ENCODE assay signal across 9 cellular contexts in the genomic region with DNA sequence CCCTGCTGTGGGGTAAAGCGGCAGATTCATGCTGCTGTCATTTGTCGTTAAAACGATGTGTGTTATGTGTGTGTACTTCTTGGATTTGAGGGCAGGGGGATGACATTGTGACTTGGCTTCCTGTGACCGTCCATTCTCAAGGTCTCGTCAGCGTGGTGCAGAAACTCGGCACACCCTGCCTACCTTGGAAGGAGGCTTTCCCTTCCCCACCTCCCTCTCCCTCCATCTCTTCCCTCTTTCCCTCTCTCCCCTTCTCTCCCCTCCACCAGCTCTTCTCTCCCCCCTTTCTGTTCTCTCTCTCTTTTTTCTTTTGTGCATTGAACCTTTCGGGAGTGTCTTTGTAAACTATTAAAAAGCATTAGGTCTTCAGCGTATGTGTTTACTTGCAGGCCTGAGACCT. TPM values are rescaled to one million over a fixed set of nuclear protein-coding genes. Genes with fewer than 3 reads are reported as not detected.
DNase-seq lines count a peak whose midpoint lies in the region; ATAC-seq and TF ChIP-seq lines count a peak whose summit lies in the region.
"Not testable (repeated sequence)": the region's sequence is repeated elsewhere in the genome, so short reads cannot be mapped to it uniquely, and the experiment has no call there.
"Had no signal": no experiment of that assay in that cellular context is flagged by ENCODE, and none has a peak within 500 bp of the region (broad histone marks: within the 10 kb centered on the region; RNA-seq: fewer than 3 reads in every experiment).

No MANE protein-coding gene starts in this region.

- CTCF ChIA-PET in activated CD8-positive, alpha-beta T cell treated with anti-CD3 and anti-CD28 coated beads, Interleukin-2, amount 10 ng/mL, durations not matched to agents 7 days and 5 days (lab: Charles Lee); MCF 10A (lab: Yijun Ruan, JAX): not testable (repeated sequence)

- not testable (repeated sequence) for H3K79me2 ChIP-seq in OCI-LY3 (ENCODE audit: low read length); mesendoderm (ENCODE audit: control insufficient read depth, insufficient read depth, low read length)

- not testable (repeated sequence) for H3K4me1 Mint-ChIP-seq in activated CD8-positive, alpha-beta T cell treated with anti-CD3 and anti-CD28 coated beads, Interleukin-2, amount 10 ng/mL, durations not matched to agents 7 days and 5 days (ENCODE audit: low read depth); MCF 10A (ENCODE audit: insufficient read depth, unreplicated experiment)

- H2BK15ac ChIP-seq in mesendoderm (replicated peaks; ENCODE audit: low read depth): not testable (repeated sequence)

- H4K8ac ChIP-seq in mesendoderm (ENCODE audit: low read depth, low read length): not testable (repeated sequence)

- ATAC-seq in activated CD8-positive, alpha-beta T cell treated with anti-CD3 and anti-CD28 coated beads, Interleukin-2, amount 10 ng/mL, durations not matched to agents 7 days and 5 days: not testable (repeated sequence)

- H4K20me1 ChIP-seq in OCI-LY3 (ENCODE audit: insufficient read depth, low read length): not testable (repeated sequence)

- not testable (repeated sequence) for H4K5ac ChIP-seq in mesendoderm (ENCODE audit: low read length)

- not testable (repeated sequence) for H3K18ac ChIP-seq in mesendoderm (ENCODE audit: low read length)

- not testable (repeated sequence) for H3K27ac ChIP-seq in OCI-LY3 (ENCODE audit: low read length); mesendoderm (ENCODE audit: low read depth, low read length); vagina
- peak overlapping the region; percentile 14 to 58 (median 46) for H3K27ac ChIP-seq in sigmoid colon

- intact Hi-C loops in MCF 10A (cut with micrococcal nuclease); sigmoid colon (cut with DNase I); vagina (cut with DNase I): not testable (repeated sequence)

- not testable (repeated sequence) for DNase-seq in GM06990 (ENCODE audit: extremely low read depth, insufficient read length); activated CD8-positive, alpha-beta T cell treated with anti-CD3 and anti-CD28 coated beads, Interleukin-2, amount 10 ng/mL, durations not matched to agents 7 days and 5 days; MCF 10A (ENCODE audit: unreplicated experiment); fibroblast of the aortic adventitia (ENCODE audit: low read depth); mesendoderm; sigmoid colon; vagina (ENCODE audit: extremely low spot score in 2 of 2)

- not testable (repeated sequence) for H3K27me3 Mint-ChIP-seq in activated CD8-positive, alpha-beta T cell treated with anti-CD3 and anti-CD28 coated beads, Interleukin-2, amount 10 ng/mL, durations not matched to agents 7 days and 5 days (ENCODE audit: low read depth); MCF 10A (ENCODE audit: insufficient read depth, unreplicated experiment)

- peak overlapping the region; percentile 95 for H3K27ac Mint-ChIP-seq in activated CD8-positive, alpha-beta T cell treated with anti-CD3 and anti-CD28 coated beads, Interleukin-2, amount 10 ng/mL, durations not matched to agents 7 days and 5 days
- peak overlapping the region; percentile 61 for H3K27ac Mint-ChIP-seq in MCF 10A (ENCODE audit: low read depth, unreplicated experiment)

- H2BK120ac ChIP-seq in mesendoderm (ENCODE audit: low read depth, low read length): not testable (repeated sequence)

- not testable (repeated sequence) for H3K79me1 ChIP-seq in mesendoderm (ENCODE audit: low read length)

- H3K4me3 Mint-ChIP-seq in activated CD8-positive, alpha-beta T cell treated with anti-CD3 and anti-CD28 coated beads, Interleukin-2, amount 10 ng/mL, durations not matched to agents 7 days and 5 days: peak overlapping the region; percentile 94
- H3K4me3 Mint-ChIP-seq in MCF 10A (ENCODE audit: unreplicated experiment): peak overlapping the region; percentile 81

- H3K4me3 ChIP-seq in GM06990 (replicated peaks; ENCODE audit: low read depth, low read length) (peak overlapping the region; percentile 61), OCI-LY3 (ENCODE audit: low read length) (peak overlapping the region; percentile 64), fibroblast of the aortic adventitia (ENCODE audit: low read depth, low read length) (peak overlapping the region; percentile 62), sigmoid colon (peak overlapping the region in 3 of 4 donors; percentile 36 to 42 (median 41)), vagina (peak overlapping the region; percentile 19 to 33)
- H3K4me3 ChIP-seq in mesendoderm (ENCODE audit: low read length): not testable (repeated sequence)

- 0 out of 2 replicates have a peak overlapping the region, but pooled peaks have one; percentile 30 for H3K9ac ChIP-seq in OCI-LY3 (ENCODE audit: low read length)
- H3K9ac ChIP-seq in mesendoderm (ENCODE audit: low read length): not testable (repeated sequence)

- not testable (repeated sequence) for H3K4ac ChIP-seq in mesendoderm (ENCODE audit: low read depth, low read length)

- not testable (repeated sequence) for H3K36me3 ChIP-seq in GM06990 (ENCODE audit: control insufficient read depth, insufficient read depth, low read length); OCI-LY3 (replicated peaks; ENCODE audit: low read depth, low read length); mesendoderm (ENCODE audit: control insufficient read depth, insufficient read depth, low read length); sigmoid colon; vagina

- peak overlapping the region; percentile 30; the same call in 1 of the 2 replicates for H3K4me2 ChIP-seq in OCI-LY3 (ENCODE audit: low read length)
- not testable (repeated sequence) for H3K4me2 ChIP-seq in mesendoderm (ENCODE audit: low read length)

- H3K36me3 Mint-ChIP-seq in activated CD8-positive, alpha-beta T cell treated with anti-CD3 and anti-CD28 coated beads, Interleukin-2, amount 10 ng/mL, durations not matched to agents 7 days and 5 days (ENCODE audit: low read depth); MCF 10A (ENCODE audit: insufficient read depth, unreplicated experiment): not testable (repeated sequence)

- H3K27me3 ChIP-seq in GM06990 (replicated peaks; ENCODE audit: control insufficient read depth, insufficient read depth, low read length); OCI-LY3 (ENCODE audit: low read depth, low read length); mesendoderm (ENCODE audit: insufficient read depth, low read length, poor library complexity); sigmoid colon; vagina: not testable (repeated sequence)

- not testable (repeated sequence) for TF ChIP-seq EP300 in sigmoid colon (IDR thresholded peaks at IDR 0.05)

- H2AK5ac ChIP-seq in mesendoderm (ENCODE audit: low read length): not testable (repeated sequence)

- TF ChIP-seq POLR2A in sigmoid colon (IDR thresholded peaks at IDR 0.05); vagina (IDR thresholded peaks at IDR 0.05): not testable (repeated sequence)

- H3K23ac ChIP-seq in mesendoderm (ENCODE audit: low read length): not testable (repeated sequence)

- not testable (repeated sequence) for H3K9me3 Mint-ChIP-seq in activated CD8-positive, alpha-beta T cell treated with anti-CD3 and anti-CD28 coated beads, Interleukin-2, amount 10 ng/mL, durations not matched to agents 7 days and 5 days (ENCODE audit: insufficient read depth); MCF 10A (ENCODE audit: unreplicated experiment)

- BruUV-seq in MCF 10A (replicated peaks; lab: Mats Ljungman, UMichigan): not testable (repeated sequence)

- H3K56ac ChIP-seq in mesendoderm (ENCODE audit: low read length): peak overlapping the region; percentile 49

- WGBS in mesendoderm (ENCODE audit: extremely low coverage, insufficient coverage, low lambda C conversion rate): no CpG with 5 or more reads among the region's 9 CpGs
- WGBS in sigmoid colon, 2 donors: 0 to 2% methylated on average over 9 of the region's 9 CpGs

- H3K4me1 ChIP-seq in OCI-LY3 (ENCODE audit: low read length); mesendoderm (ENCODE audit: control insufficient read depth, low read depth, low read length); sigmoid colon; vagina: not testable (repeated sequence)

- H2BK5ac ChIP-seq in mesendoderm (ENCODE audit: low read length): not testable (repeated sequence)

- TF ChIP-seq CTCF in GM06990 (IDR thresholded peaks at IDR 0.05; ENCODE audit: insufficient read depth, low read length, poor library complexity, severe bottlenecking); OCI-LY3 (IDR thresholded peaks at IDR 0.05; ENCODE audit: low read depth, low read length); MCF 10A (IDR thresholded peaks at IDR 0.05; ENCODE audit: unreplicated experiment); fibroblast of the aortic adventitia (IDR thresholded peaks at IDR 0.05; ENCODE audit: insufficient read depth, low read length); sigmoid colon (IDR thresholded peaks at IDR 0.05); vagina (IDR thresholded peaks at IDR 0.05): not testable (repeated sequence)

- POLR2A ChIA-PET in activated CD8-positive, alpha-beta T cell treated with anti-CD3 and anti-CD28 coated beads, Interleukin-2, amount 10 ng/mL, durations not matched to agents 7 days and 5 days (lab: Charles Lee); MCF 10A (lab: Yijun Ruan, JAX): not testable (repeated sequence)

- not testable (repeated sequence) for H2AFZ ChIP-seq in OCI-LY3 (ENCODE audit: low read depth, low read length)

- H3K9me3 ChIP-seq in OCI-LY3 (ENCODE audit: insufficient read depth, low read length); sigmoid colon; vagina: not testable (repeated sequence)

RNA-seq across cellular contexts. Expression of a gene that starts 36.4 kb away (rescaled TPM):
- not detected for total RNA-seq in activated CD8-positive, alpha-beta T cell treated with anti-CD3 and anti-CD28 coated beads, Interleukin-2, amount 10 ng/mL, durations not matched to agents 7 days and 5 days
- total RNA-seq in MCF 10A (2022) (not detected in 2 replicates), fibroblast of the aortic adventitia (ENCODE audit: low replicate concordance) (not detected in 2 replicates), sigmoid colon (not detected), vagina (not detected)
- polyA plus RNA-seq in mesendoderm (2013, experiment 1 of 2): not detected
- polyA plus RNA-seq in mesendoderm (2013, experiment 2 of 2): not detected
- not detected for polyA plus RNA-seq in sigmoid colon
- total RNA-seq: M059J had no signal

RNA-seq across cellular contexts. Expression of a gene that starts 57.0 kb away (rescaled TPM):
- not detected for total RNA-seq in activated CD8-positive, alpha-beta T cell treated with anti-CD3 and anti-CD28 coated beads, Interleukin-2, amount 10 ng/mL, durations not matched to agents 7 days and 5 days
- total RNA-seq in MCF 10A (2022): 0.09 TPM in 1 of 2 replicates, not detected in the other
- not detected in 2 replicates for total RNA-seq in fibroblast of the aortic adventitia (ENCODE audit: low replicate concordance)
- not detected for polyA plus RNA-seq in mesendoderm (2013, experiment 1 of 2)
- polyA plus RNA-seq in mesendoderm (2013, experiment 2 of 2): not detected
- under 1 TPM in 1 of 4 donors, not detected in 3; 0.55 TPM for total RNA-seq in sigmoid colon
- under 1 TPM in 1 of 3 donors, not detected in 2; under 0.01 TPM for polyA plus RNA-seq in sigmoid colon
- not detected for total RNA-seq in vagina
